13 cellular contexts compared by ENCODE assay signal in the genomic region with DNA sequence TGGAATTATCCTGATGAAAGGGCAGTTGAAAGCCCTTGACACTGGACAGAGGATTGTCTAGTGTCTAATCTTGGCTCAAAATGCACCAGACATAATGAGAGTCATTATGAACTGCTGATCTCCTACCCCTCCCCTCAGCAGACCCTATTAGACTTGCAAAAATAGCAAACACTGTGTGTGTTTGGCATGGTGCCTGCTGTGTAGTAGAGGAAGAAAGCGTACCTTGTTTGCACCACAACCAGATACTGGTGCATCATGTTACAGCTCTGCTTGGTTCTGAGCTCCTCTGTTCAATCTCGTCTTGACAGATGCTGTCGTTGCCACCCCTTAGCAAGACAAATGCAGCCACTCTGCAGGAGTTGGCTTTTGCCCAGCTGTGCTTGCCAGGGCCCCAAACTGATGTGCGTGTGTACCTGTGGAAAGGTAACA.
DNase-seq lines count a peak whose midpoint lies in the region; ATAC-seq and TF ChIP-seq lines count a peak whose summit lies in the region.
"Had no signal": no experiment of that assay in that cellular context is flagged by ENCODE, and none has a peak within 500 bp of the region (broad histone marks: within the 10 kb centered on the region; RNA-seq: fewer than 3 reads in every experiment).

No MANE protein-coding gene starts in this region.

- H3K9me2 ChIP-seq in SK-N-SH = no peaks in the 10 kb centered on the region

- H2AFZ ChIP-seq in SK-N-SH (ENCODE audit: low read depth) = no peak overlapping the region

- H3K27me3 ChIP-seq in SK-N-SH (ENCODE audit: insufficient read depth) (no peaks in the 10 kb centered on the region), H7 (ENCODE audit: control insufficient read depth, insufficient read depth, low read length) (no peaks in the 10 kb centered on the region)

- POLR2A ChIA-PET in SK-N-SH (lab: Yijun Ruan, JAX) = interaction anchor here (0.9 to 1.3 kb wide), 2 partner anchors 20 to 759 kb away, joined by 3 read pairs; no protein-coding TSS in a partner anchor
- POLR2A ChIA-PET in GM10248 (lab: Yijun Ruan, JAX) = no interaction called here

- H3K9ac ChIP-seq in SK-N-SH = no peak overlapping the region

- no peaks in the 10 kb centered on the region for H3K79me2 ChIP-seq in SK-N-SH (ENCODE audit: insufficient read depth)

- no peaks in the 10 kb centered on the region for H4K20me1 ChIP-seq in SK-N-SH (ENCODE audit: insufficient read depth)

- TF ChIP-seq RAD21 in SK-N-SH (IDR thresholded peaks at IDR 0.05; ENCODE audit: low read length) = peak; percentile 40; the same call in 1 of the 2 replicates

- H3K36me3 ChIP-seq in SK-N-SH (replicated peaks in 1 of 2; ENCODE audit: control insufficient read depth in 1 of 2, insufficient read depth in 2 of 2, low read length in 1 of 2) (no peaks in the 10 kb centered on the region), H7 (replicated peaks; ENCODE audit: control insufficient read depth, insufficient read depth, low read length) (no peaks in the 10 kb centered on the region)

- no peak overlapping the region for H3K4me2 ChIP-seq in SK-N-SH

- peak in 1 of 2 experiments; percentile 88; a peak in 2 of 4 replicates for TF ChIP-seq EP300 in SK-N-SH (IDR thresholded peaks at IDR 0.05; ENCODE audit: borderline replicate concordance in 1 of 2, low read depth in 1 of 2, low read length in 1 of 2)

- H3K4me3 ChIP-seq in SK-N-SH (ENCODE audit: low read depth in 2 of 2, low read length in 1 of 2) (no peak overlapping the region), H7 (ENCODE audit: insufficient read depth, low read depth, low read length) (no peak overlapping the region)
- H3K4me3 ChIP-seq: GM12878 had no signal

- H3K9me3 ChIP-seq in SK-N-SH = no peaks in the 10 kb centered on the region
- H3K9me3 ChIP-seq: Caco-2 had no signal

- DNase-seq in NCI-H1105 treated with DMSO at 0.1 percent for 48 hours (lab: John Stamatoyannopoulos, UW) (peak; percentile 98), NCI-H2227 (lab: John Stamatoyannopoulos, UW; ENCODE audit: unreplicated experiment) (peak; percentile 70), SK-N-SH (peak; percentile 64), posterior cingulate gyrus (peak in 7 of 10 donors; percentile 33 to 94 (median 62)), GM10248 (ENCODE audit: extremely low spot score) (no peak), H7 (no peak)
- no peak for DNase-seq in stimulated activated naive CD8-positive, alpha-beta T cell treated with anti-CD3 and anti-CD28 coated beads, Interleukin-15, Interleukin-2, amounts not matched to agents 100 U/mL and 50 U/mL, for 24 hours
- DNase-seq: activated CD4-positive, alpha-beta T cell treated with anti-CD3 and anti-CD28 coated beads, Interleukin-2, amount 50 U/mL, for 4 hours; Caco-2; left colon had no signal

- ATAC-seq in HG02885 (IDR thresholded peaks at IDR 0.05; ENCODE audit: poor library complexity, unreplicated experiment) = no peak
- no peak for ATAC-seq in stimulated activated naive CD8-positive, alpha-beta T cell treated with anti-CD3 and anti-CD28 coated beads, Interleukin-15, Interleukin-2, amounts not matched to agents 100 U/mL and 50 U/mL, for 24 hours
- ATAC-seq: activated naive CD4-positive, alpha-beta T cell treated with anti-CD3 and anti-CD28 coated beads, Interleukin-2, amount 50 U/mL, for 72 hours; left colon had no signal

- CTCF ChIA-PET in SK-N-SH (lab: Yijun Ruan, JAX) = interaction anchor here (0.7 to 2.8 kb wide), 13 partner anchors 11 to 650 kb away, joined by 3 to 33 read pairs (median 4); no protein-coding TSS in a partner anchor
- CTCF ChIA-PET in GM10248 (lab: Yijun Ruan, JAX) = interaction anchor here (1.2 to 1.3 kb wide), 2 partner anchors 13 to 764 kb away, joined by 3 read pairs; no protein-coding TSS in a partner anchor

- peaks cover 0 to 20% of the 10 kb centered on the region in 2 experiments; a peak in 2 of 4 replicates for H3K4me1 ChIP-seq in SK-N-SH (ENCODE audit: control insufficient read depth in 1 of 2, insufficient read depth in 2 of 2, low read depth in 1 of 2, low read length in 1 of 2)
- H3K4me1 ChIP-seq: Caco-2 had no signal

- WGBS in SK-N-SH (ENCODE audit: low lambda C conversion rate) = 34% methylated on average over 4 of the region's 4 CpGs

- H3K27ac ChIP-seq in SK-N-SH (ENCODE audit: low read depth in 2 of 2, low read length in 1 of 2) = peak overlapping the region in 1 of 2 experiments; percentile 71; a peak in 2 of 4 replicates

- intact Hi-C loops in posterior cingulate gyrus (cut with DNase I) = loop anchor here (2.0 to 10.0 kb wide), 4 partner anchors 108 to 1757 kb away; no protein-coding TSS in a partner anchor

- H3F3A ChIP-seq in SK-N-SH (replicated peaks; ENCODE audit: insufficient read depth) = no peaks in the 10 kb centered on the region

- TF ChIP-seq CTCF in SK-N-SH (IDR thresholded peaks at IDR 0.05) = no peak
- TF ChIP-seq CTCF in GM10248 (IDR thresholded peaks at IDR 0.05; ENCODE audit: control extremely low read depth, extremely low read depth, low read depth, missing control alignments) = no peak

TF ChIP-seq in SK-N-SH, 30 proteins besides CTCF, POLR2A, EP300 and RAD21 (continues in another document):
- TF ChIP-seq, protein P1, sequence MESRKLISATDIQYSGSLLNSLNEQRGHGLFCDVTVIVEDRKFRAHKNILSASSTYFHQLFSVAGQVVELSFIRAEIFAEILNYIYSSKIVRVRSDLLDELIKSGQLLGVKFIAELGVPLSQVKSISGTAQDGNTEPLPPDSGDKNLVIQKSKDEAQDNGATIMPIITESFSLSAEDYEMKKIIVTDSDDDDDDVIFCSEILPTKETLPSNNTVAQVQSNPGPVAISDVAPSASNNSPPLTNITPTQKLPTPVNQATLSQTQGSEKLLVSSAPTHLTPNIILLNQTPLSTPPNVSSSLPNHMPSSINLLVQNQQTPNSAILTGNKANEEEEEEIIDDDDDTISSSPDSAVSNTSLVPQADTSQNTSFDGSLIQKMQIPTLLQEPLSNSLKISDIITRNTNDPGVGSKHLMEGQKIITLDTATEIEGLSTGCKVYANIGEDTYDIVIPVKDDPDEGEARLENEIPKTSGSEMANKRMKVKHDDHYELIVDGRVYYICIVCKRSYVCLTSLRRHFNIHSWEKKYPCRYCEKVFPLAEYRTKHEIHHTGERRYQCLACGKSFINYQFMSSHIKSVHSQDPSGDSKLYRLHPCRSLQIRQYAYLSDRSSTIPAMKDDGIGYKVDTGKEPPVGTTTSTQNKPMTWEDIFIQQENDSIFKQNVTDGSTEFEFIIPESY (IDR thresholded peaks at IDR 0.05; ENCODE audit: borderline replicate concordance, low read depth) = no peak
- TF ChIP-seq JUND (IDR thresholded peaks at IDR 0.05) (no peak), TCF12 (IDR thresholded peaks at IDR 0.05) (peak; percentile 74), POLR2AphosphoS5 (IDR thresholded peaks at IDR 0.05; ENCODE audit: low read depth, low read length) (no peak), FOSL2 (IDR thresholded peaks at IDR 0.05; ENCODE audit: borderline replicate concordance, low read depth) (no peak), GABPA (IDR thresholded peaks at IDR 0.05; ENCODE audit: low read depth) (no peak), EZH2phosphoT487 (IDR thresholded peaks at IDR 0.05; ENCODE audit: borderline replicate concordance, low read depth) (no peak), SIN3A (IDR thresholded peaks at IDR 0.05; ENCODE audit: borderline replicate concordance, low read depth, low read length) (no peak), SMC3 (IDR thresholded peaks at IDR 0.05; ENCODE audit: low read depth, low read length) (no peak; the same call in 1 of the 2 replicates), YY1 (IDR thresholded peaks at IDR 0.05; ENCODE audit: low read depth) (no peak), GATA2 (CRISPR knock-in tag; IDR thresholded peaks at IDR 0.05) (peak; percentile 83), RXRA (IDR thresholded peaks at IDR 0.05; ENCODE audit: borderline replicate concordance, low read depth) (no peak), FOXJ3 (CRISPR knock-in tag; IDR thresholded peaks at IDR 0.05) (0 out of 2 replicates have a peak, but pooled peaks have one; percentile 73)
- TF ChIP-seq, protein P2, sequence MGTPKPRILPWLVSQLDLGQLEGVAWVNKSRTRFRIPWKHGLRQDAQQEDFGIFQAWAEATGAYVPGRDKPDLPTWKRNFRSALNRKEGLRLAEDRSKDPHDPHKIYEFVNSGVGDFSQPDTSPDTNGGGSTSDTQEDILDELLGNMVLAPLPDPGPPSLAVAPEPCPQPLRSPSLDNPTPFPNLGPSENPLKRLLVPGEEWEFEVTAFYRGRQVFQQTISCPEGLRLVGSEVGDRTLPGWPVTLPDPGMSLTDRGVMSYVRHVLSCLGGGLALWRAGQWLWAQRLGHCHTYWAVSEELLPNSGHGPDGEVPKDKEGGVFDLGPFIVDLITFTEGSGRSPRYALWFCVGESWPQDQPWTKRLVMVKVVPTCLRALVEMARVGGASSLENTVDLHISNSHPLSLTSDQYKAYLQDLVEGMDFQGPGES (IDR thresholded peaks at IDR 0.05; ENCODE audit: low read depth, low read length) = no peak
- TF ChIP-seq, protein P3, sequence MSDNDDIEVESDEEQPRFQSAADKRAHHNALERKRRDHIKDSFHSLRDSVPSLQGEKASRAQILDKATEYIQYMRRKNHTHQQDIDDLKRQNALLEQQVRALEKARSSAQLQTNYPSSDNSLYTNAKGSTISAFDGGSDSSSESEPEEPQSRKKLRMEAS (IDR thresholded peaks at IDR 0.05; ENCODE audit: low read depth) = no peak
- TF ChIP-seq, protein P4, sequence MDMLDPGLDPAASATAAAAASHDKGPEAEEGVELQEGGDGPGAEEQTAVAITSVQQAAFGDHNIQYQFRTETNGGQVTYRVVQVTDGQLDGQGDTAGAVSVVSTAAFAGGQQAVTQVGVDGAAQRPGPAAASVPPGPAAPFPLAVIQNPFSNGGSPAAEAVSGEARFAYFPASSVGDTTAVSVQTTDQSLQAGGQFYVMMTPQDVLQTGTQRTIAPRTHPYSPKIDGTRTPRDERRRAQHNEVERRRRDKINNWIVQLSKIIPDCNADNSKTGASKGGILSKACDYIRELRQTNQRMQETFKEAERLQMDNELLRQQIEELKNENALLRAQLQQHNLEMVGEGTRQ (IDR thresholded peaks at IDR 0.05; ENCODE audit: borderline replicate concordance, low read depth, low read length) = no peak
- TF ChIP-seq, protein P5, sequence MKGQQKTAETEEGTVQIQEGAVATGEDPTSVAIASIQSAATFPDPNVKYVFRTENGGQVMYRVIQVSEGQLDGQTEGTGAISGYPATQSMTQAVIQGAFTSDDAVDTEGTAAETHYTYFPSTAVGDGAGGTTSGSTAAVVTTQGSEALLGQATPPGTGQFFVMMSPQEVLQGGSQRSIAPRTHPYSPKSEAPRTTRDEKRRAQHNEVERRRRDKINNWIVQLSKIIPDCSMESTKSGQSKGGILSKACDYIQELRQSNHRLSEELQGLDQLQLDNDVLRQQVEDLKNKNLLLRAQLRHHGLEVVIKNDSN (IDR thresholded peaks at IDR 0.05; ENCODE audit: borderline replicate concordance, low read depth) = no peak

Comparison
In these comparisons a context has a peak if more than half of its experiments do, and no peak if none do; other contexts are left out.
1. DNase-seq: peak in NCI-H1105 treated with DMSO at 0.1 percent for 48 hours (single experiment), NCI-H2227 (single experiment), SK-N-SH (single experiment) and posterior cingulate gyrus (7 of 10); none in GM10248 (single experiment), H7 (single experiment) and stimulated activated naive CD8-positive, alpha-beta T cell treated with anti-CD3 and anti-CD28 coated beads, Interleukin-15, Interleukin-2, amounts not matched to agents 100 U/mL and 50 U/mL, for 24 hours (single experiment).